Comparison of ENCODE assay signal across 11 cellular contexts in the genomic region with DNA sequence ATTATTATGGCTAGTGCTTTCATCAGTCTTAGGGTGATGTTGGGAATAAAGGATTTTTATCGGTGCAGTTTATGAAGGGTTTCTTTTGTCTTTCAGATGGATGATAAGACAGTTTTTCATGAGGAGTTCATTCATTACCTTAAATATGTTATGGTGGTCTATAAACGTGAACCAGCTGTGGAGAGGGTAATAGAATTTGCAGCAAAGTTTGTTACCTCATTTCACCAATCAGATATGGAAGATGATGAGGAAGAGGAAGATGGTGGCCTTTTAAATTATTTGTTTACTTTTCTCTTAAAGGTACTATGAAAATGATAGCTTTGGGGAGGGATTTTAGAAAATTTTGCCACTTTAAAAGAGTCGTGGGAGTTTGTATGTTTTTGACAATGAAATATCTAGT. TPM values are rescaled to one million over a fixed set of nuclear protein-coding genes. Genes with fewer than 3 reads are reported as not detected.
DNase-seq lines count a peak whose midpoint lies in the region; ATAC-seq and TF ChIP-seq lines count a peak whose summit lies in the region.
"Had no signal": no experiment of that assay in that cellular context is flagged by ENCODE, and none has a peak within 500 bp of the region (broad histone marks: within the 10 kb centered on the region; RNA-seq: fewer than 3 reads in every experiment).

No MANE protein-coding gene starts in this region.

- POLR2A ChIA-PET in CD8-positive, alpha-beta T cell (lab: Charles Lee), result no interaction called here

- no peak for TF ChIP-seq CTCF in CD8-positive, alpha-beta T cell (IDR thresholded peaks at IDR 0.05)
- TF ChIP-seq CTCF in kidney epithelial cell (IDR thresholded peaks at IDR 0.05; ENCODE audit: insufficient read depth, low read length, poor library complexity, severe bottlenecking), result no peak

- peak overlapping the region; percentile 53 for H3K4me3 Mint-ChIP-seq in CD8-positive, alpha-beta T cell
- peak overlapping the region; percentile 100 for H3K4me3 Mint-ChIP-seq in activated T-helper 2 cell treated with anti-CD3 and anti-CD28 coated beads, Interferon-gamma antibody, Interleukin-2, Interleukin-4, amounts not matched to agents 10 μg/mL and 5 μg/mL and 100 μg/mL, durations not matched to agents 14 hours and 24 hours and 36 hours (ENCODE audit: low read depth)

- no peaks in the 10 kb centered on the region for H3K27me3 Mint-ChIP-seq in CD8-positive, alpha-beta T cell (ENCODE audit: low read depth)
- H3K27me3 Mint-ChIP-seq in activated T-helper 2 cell treated with anti-CD3 and anti-CD28 coated beads, Interferon-gamma antibody, Interleukin-2, Interleukin-4, amounts not matched to agents 10 μg/mL and 5 μg/mL and 100 μg/mL, durations not matched to agents 14 hours and 24 hours and 36 hours (ENCODE audit: low read depth), result no peaks in the 10 kb centered on the region

- DNase-seq in CD8-positive, alpha-beta T cell, result no peak
- DNase-seq in activated T-helper 2 cell treated with anti-CD3 and anti-CD28 coated beads, Interferon-gamma antibody, Interleukin-2, Interleukin-4, amounts not matched to agents 10 μg/mL and 5 μg/mL and 100 μg/mL, durations not matched to agents 14 hours and 24 hours and 36 hours (ENCODE audit: low spot score), result no peak
- DNase-seq in kidney epithelial cell (ENCODE audit: low read depth) (no peak), G401 (ENCODE audit: low spot score) (no peak), C1 segment of cervical spinal cord (lab: John Stamatoyannopoulos, UW) (no peak), NCI-H146 treated with DMSO at 0.1 percent for 48 hours (lab: John Stamatoyannopoulos, UW; ENCODE audit: unreplicated experiment) (no peak)
- DNase-seq: activated effector memory CD4-positive, alpha-beta T cell treated with anti-CD3 and anti-CD28 coated beads, Interleukin-2, amount 50 U/mL, for 16 hours; hypothalamus; NK-92 treated with Interleukin-12 subunit alpha and Interleukin-12 subunit beta, amount 100 ng/mL, for 24 hours had no signal

- peak overlapping the region; percentile 96 for H3K9ac ChIP-seq in HUES64 (ENCODE audit: low read depth, low read length)

- intact Hi-C loops in CD8-positive, alpha-beta T cell (cut with DNase I, micrococcal nuclease), result loop anchor here (5.0 kb wide), 2 partner anchors 475 to 1585 kb away; a partner anchor contains a TSS
- intact Hi-C loops in activated T-helper 2 cell treated with anti-CD3 and anti-CD28 coated beads, Interferon-gamma antibody, Interleukin-2, Interleukin-4, amounts not matched to agents 10 μg/mL and 5 μg/mL and 100 μg/mL, durations not matched to agents 14 hours and 24 hours and 36 hours (cut with micrococcal nuclease), result loop anchor here (5.0 to 10.0 kb wide), 4 partner anchors 143 to 1587 kb away; a partner anchor contains a TSS

- peaks cover 25% of the 10 kb centered on the region for H3K4me1 ChIP-seq in CD8-positive, alpha-beta T cell (ENCODE audit: insufficient read depth, low read length)
- peaks cover 13% of the 10 kb centered on the region for H3K4me1 ChIP-seq in HUES64 (ENCODE audit: insufficient read depth, low read length)

- CTCF ChIA-PET in CD8-positive, alpha-beta T cell (lab: Charles Lee), result interaction anchor here (0.8 kb wide), 1 partner anchor 264 kb away, joined by 3 read pairs; no protein-coding TSS in a partner anchor

- H3K9me3 Mint-ChIP-seq in CD8-positive, alpha-beta T cell, result no peaks in the 10 kb centered on the region
- H3K9me3 Mint-ChIP-seq in activated T-helper 2 cell treated with anti-CD3 and anti-CD28 coated beads, Interferon-gamma antibody, Interleukin-2, Interleukin-4, amounts not matched to agents 10 μg/mL and 5 μg/mL and 100 μg/mL, durations not matched to agents 14 hours and 24 hours and 36 hours, result no peaks in the 10 kb centered on the region

- no peak overlapping the region for H3K4me3 ChIP-seq in CD8-positive, alpha-beta T cell (ENCODE audit: low read depth, low read length)
- H3K4me3 ChIP-seq in HUES64 (ENCODE audit: low read length), result peak overlapping the region; percentile 85
- peak overlapping the region; percentile 94 for H3K4me3 ChIP-seq in kidney epithelial cell (ENCODE audit: low read depth, low read length)

- H3K36me3 ChIP-seq in CD8-positive, alpha-beta T cell (ENCODE audit: insufficient read depth, low read length), result no peaks in the 10 kb centered on the region
- H3K36me3 ChIP-seq in HUES64 (ENCODE audit: insufficient read depth, low read length), result peaks cover 58% of the 10 kb centered on the region
- no peaks in the 10 kb centered on the region for H3K36me3 ChIP-seq in kidney epithelial cell (ENCODE audit: control insufficient read depth, insufficient read depth, low read length)

- in situ Hi-C loops in G401 (cut with HindIII; ENCODE audit: low sequenced_read_pairs), result no loop called here

- peaks cover 21% of the 10 kb centered on the region for H3K36me3 Mint-ChIP-seq in CD8-positive, alpha-beta T cell
- peaks cover 76% of the 10 kb centered on the region for H3K36me3 Mint-ChIP-seq in activated T-helper 2 cell treated with anti-CD3 and anti-CD28 coated beads, Interferon-gamma antibody, Interleukin-2, Interleukin-4, amounts not matched to agents 10 μg/mL and 5 μg/mL and 100 μg/mL, durations not matched to agents 14 hours and 24 hours and 36 hours (ENCODE audit: low read depth)

- 25% methylated on average over 3 of the region's 3 CpGs for WGBS in HUES64

- H3K4me1 Mint-ChIP-seq in CD8-positive, alpha-beta T cell (ENCODE audit: low read depth), result peaks cover 41% of the 10 kb centered on the region
- peaks cover 56% of the 10 kb centered on the region for H3K4me1 Mint-ChIP-seq in activated T-helper 2 cell treated with anti-CD3 and anti-CD28 coated beads, Interferon-gamma antibody, Interleukin-2, Interleukin-4, amounts not matched to agents 10 μg/mL and 5 μg/mL and 100 μg/mL, durations not matched to agents 14 hours and 24 hours and 36 hours (ENCODE audit: low read depth)

- H3K27me3 ChIP-seq in CD8-positive, alpha-beta T cell (ENCODE audit: insufficient read depth, low read length), result no peaks in the 10 kb centered on the region
- H3K27me3 ChIP-seq in HUES64 (ENCODE audit: insufficient read depth, low read length) (no peaks in the 10 kb centered on the region), kidney epithelial cell (ENCODE audit: control insufficient read depth, insufficient read depth, low read length) (no peaks in the 10 kb centered on the region)

- H3K27ac ChIP-seq in CD8-positive, alpha-beta T cell (ENCODE audit: low read depth, low read length), result no peak overlapping the region
- H3K27ac ChIP-seq in HUES64 (ENCODE audit: low read depth, low read length), result no peak overlapping the region; the same call in 1 of the 2 replicates

- H3K27ac Mint-ChIP-seq in CD8-positive, alpha-beta T cell, result no peak overlapping the region
- peak overlapping the region; percentile 91 for H3K27ac Mint-ChIP-seq in activated T-helper 2 cell treated with anti-CD3 and anti-CD28 coated beads, Interferon-gamma antibody, Interleukin-2, Interleukin-4, amounts not matched to agents 10 μg/mL and 5 μg/mL and 100 μg/mL, durations not matched to agents 14 hours and 24 hours and 36 hours

- no peaks in the 10 kb centered on the region for H3K9me3 ChIP-seq in CD8-positive, alpha-beta T cell (ENCODE audit: low read length)
- H3K9me3 ChIP-seq in HUES64 (ENCODE audit: insufficient read depth, low read depth, low read length), result no peaks in the 10 kb centered on the region

- no peak for ATAC-seq in CD8-positive, alpha-beta T cell
- ATAC-seq in GM18502 (IDR thresholded peaks at IDR 0.05; ENCODE audit: poor library complexity, unreplicated experiment), result no peak

RNA-seq across cellular contexts. Expression of a gene that starts 1.3 kb away (rescaled TPM):
- total RNA-seq in CD8-positive, alpha-beta T cell, result 1 to 10 TPM in 1 of 2 experiments, under 1 TPM in 1; 0.52 to 1.3 TPM
- polyA plus RNA-seq in HUES64 (2013, experiment 1 of 2), result 46.4 TPM
- polyA plus RNA-seq in HUES64 (2013, experiment 2 of 2), result 56.7 TPM
- 55.9 and 58.2 TPM in 2 replicates for total RNA-seq in activated T-helper 2 cell treated with anti-CD3 and anti-CD28 coated beads, Interferon-gamma antibody, Interleukin-2, Interleukin-4, amounts not matched to agents 10 μg/mL and 5 μg/mL and 100 μg/mL, durations not matched to agents 14 hours and 24 hours and 36 hours
- 2.7 and 6.2 TPM in 2 replicates for total RNA-seq in kidney epithelial cell
- 28.3 and 74.7 TPM in 2 replicates for total RNA-seq in G401 (2014; rRNA removed; shearing (Covaris generic))

RNA-seq across cellular contexts. Expression of a gene that starts 1.6 kb away (rescaled TPM):
- 10 to 100 TPM; 82.2 to 83.4 TPM for total RNA-seq in CD8-positive, alpha-beta T cell
- 22.4 TPM for polyA plus RNA-seq in HUES64 (2013, experiment 1 of 2)
- 27.4 TPM for polyA plus RNA-seq in HUES64 (2013, experiment 2 of 2)
- total RNA-seq in activated T-helper 2 cell treated with anti-CD3 and anti-CD28 coated beads, Interferon-gamma antibody, Interleukin-2, Interleukin-4, amounts not matched to agents 10 μg/mL and 5 μg/mL and 100 μg/mL, durations not matched to agents 14 hours and 24 hours and 36 hours, result 41.1 and 41.7 TPM in 2 replicates
- 18.7 and 26.8 TPM in 2 replicates for total RNA-seq in kidney epithelial cell
- 33.5 and 37.7 TPM in 2 replicates for total RNA-seq in G401 (2014; rRNA removed; shearing (Covaris generic))

RNA-seq across cellular contexts. Expression of a gene that starts 30.7 kb away (rescaled TPM):
- total RNA-seq in CD8-positive, alpha-beta T cell, result not detected
- polyA plus RNA-seq in HUES64 (2013, experiment 1 of 2), result 0.15 TPM
- polyA plus RNA-seq in HUES64 (2013, experiment 2 of 2), result 0.19 TPM
- total RNA-seq in activated T-helper 2 cell treated with anti-CD3 and anti-CD28 coated beads, Interferon-gamma antibody, Interleukin-2, Interleukin-4, amounts not matched to agents 10 μg/mL and 5 μg/mL and 100 μg/mL, durations not matched to agents 14 hours and 24 hours and 36 hours, result not detected in 2 replicates
- total RNA-seq in kidney epithelial cell, result under 0.01 TPM in 2 replicates
- not detected in 2 replicates for total RNA-seq in G401 (2014; rRNA removed; shearing (Covaris generic))
